9 cellular contexts compared by ENCODE assay signal in the genomic region with DNA sequence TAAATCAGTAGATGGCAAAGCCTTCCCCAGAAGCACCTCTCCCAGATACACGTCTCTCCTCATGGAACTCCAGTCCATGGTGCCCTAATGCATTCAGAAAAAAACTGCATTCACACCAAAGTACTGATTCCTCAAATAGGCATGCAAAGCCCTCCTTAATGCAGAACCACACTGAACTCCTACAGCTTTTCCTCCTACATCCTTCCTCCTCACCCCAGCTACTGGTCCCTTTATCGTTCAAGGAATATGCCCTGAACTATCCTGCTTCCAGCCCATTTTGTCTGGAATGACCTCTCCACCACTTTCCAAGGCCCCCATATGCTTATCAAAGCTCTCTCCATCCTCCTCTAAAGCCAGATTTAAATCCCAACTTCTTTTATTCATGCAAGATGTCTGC.
"Had no signal": no experiment of that assay in that cellular context is flagged by ENCODE, and none has a peak within 500 bp of the region (broad histone marks: within the 10 kb centered on the region; RNA-seq: fewer than 3 reads in every experiment).

No MANE protein-coding gene starts in this region.

- DNase-seq: GM23248, GOT3, H7, HCEC 1CT, HFFc6, IMR-90, KG1 had no signal

- H2AFZ ChIP-seq: GM23248 had no signal

- H3K27ac ChIP-seq: GM23248 had no signal

- FAIRE-seq: HTR-8/SVneo had no signal

- H3K4me3 ChIP-seq: GM23248, K562 had no signal

- H3K4me3 Mint-ChIP-seq: HFFc6 had no signal

- H3K27ac Mint-ChIP-seq: HFFc6 had no signal

- H3K9me3 Mint-ChIP-seq: HFFc6 had no signal

- H3K9ac ChIP-seq: GM23248 had no signal
